In genomic region chr2:127172306-127172705, GRCh38 we compare ENCODE assay signal across 21 cellular contexts. TPM values are rescaled to one million over a fixed set of nuclear protein-coding genes. Genes with fewer than 3 reads are reported as not detected.
"Had no signal": no experiment of that assay in that cellular context is flagged by ENCODE, and none has a peak within 500 bp of the region (broad histone marks: within the 10 kb centered on the region; RNA-seq: fewer than 3 reads in every experiment).

No MANE protein-coding gene starts in this region.

- ATAC-seq: left lung; natural killer cell treated with Interleukin-12 subunit alpha and Interleukin-12 subunit beta and Interleukin-15 and Interleukin-18, amount 100 ng/mL, for 72 hours; stimulated activated naive B cell treated with anti-CD40 and anti-IgM and Interleukin-4, amounts not matched to agents 10 μg/mL and 1 μg/mL and 100 μg/mL, for 72 hours; T-cell had no signal

- H3K9me3 ChIP-seq: left lung, neutrophil had no signal

- H3K27ac ChIP-seq: left lung, neutrophil, parathyroid adenoma had no signal

- H3K36me3 ChIP-seq: left lung, neutrophil had no signal

- H3K4me1 ChIP-seq: left lung had no signal

- DNase-seq: activated CD8-positive, alpha-beta memory T cell treated with anti-CD3 and anti-CD28 coated beads for 24 hours; activated CD8-positive, alpha-beta memory T cell treated with anti-CD3 and anti-CD28 coated beads, Interleukin-2, amount 50 U/mL, for 4 hours; activated naive CD4-positive, alpha-beta T cell treated with anti-CD3 and anti-CD28 coated beads for 36 hours; activated naive CD8-positive, alpha-beta T cell treated with anti-CD3 and anti-CD28 coated beads, Interleukin-2, amount 10 ng/mL, durations not matched to agents 7 days and 5 days; activated T-cell treated with anti-CD3 and anti-CD28 coated beads, Interleukin-2, amount 50 U/mL, for 24 hours; cerebellar nuclear complex; effector CD4-positive, alpha-beta T cell; erythroblast; foreskin melanocyte; left lung; right cardiac atrium; stimulated activated CD8-positive, alpha-beta memory T cell treated with anti-CD3 and anti-CD28 coated beads, Interleukin-4, amount 100 ng/mL, for 48 hours; stimulated activated naive B cell treated with anti-CD40 and anti-IgM and Interleukin-4, amounts not matched to agents 10 μg/mL and 1 μg/mL and 100 μg/mL, for 72 hours; T-cell had no signal

- H3K4me3 ChIP-seq: left lung, skin epidermis had no signal

- H3K27me3 ChIP-seq: left lung, neutrophil had no signal

RNA-seq across cellular contexts. Expression of gene CYP27C1, which starts 47.8 kb away (rescaled TPM):
- total RNA-seq: activated naive CD4-positive, alpha-beta T cell treated with anti-CD3 and anti-CD28 coated beads for 36 hours; activated naive CD8-positive, alpha-beta T cell treated with anti-CD3 and anti-CD28 coated beads, Interleukin-2, amount 10 ng/mL, durations not matched to agents 7 days and 5 days; activated T-helper 2 cell treated with anti-CD3 and anti-CD28 coated beads, Interferon-gamma antibody, Interleukin-2, Interleukin-4, amounts not matched to agents 10 μg/mL and 5 μg/mL and 100 μg/mL, durations not matched to agents 14 hours and 24 hours and 36 hours; lung microvascular endothelial cell; natural killer cell treated with Interleukin-12 subunit alpha and Interleukin-12 subunit beta and Interleukin-15 and Interleukin-18, amount 100 ng/mL, for 72 hours; pulmonary artery endothelial cell had no signal
